ENCODE assay signal across 27 cellular contexts in genomic region chr11:124315052-124315451, GRCh38. TPM values are rescaled to one million over a fixed set of nuclear protein-coding genes. Genes with fewer than 3 reads are reported as not detected.
DNase-seq lines count a peak whose midpoint lies in the region; ATAC-seq and TF ChIP-seq lines count a peak whose summit lies in the region.
"Had no signal": no experiment of that assay in that cellular context is flagged by ENCODE, and none has a peak within 500 bp of the region (broad histone marks: within the 10 kb centered on the region; RNA-seq: fewer than 3 reads in every experiment).

No MANE protein-coding gene starts in this region.

- H3K27ac Mint-ChIP-seq in activated T-helper 17 cell treated with anti-CD3 and anti-CD28 coated beads, Interleukin-2, amount 50 U/mL, for 72 hours = no peak overlapping the region
- H3K27ac Mint-ChIP-seq: activated CD4-positive, alpha-beta memory T cell treated with anti-CD3 and anti-CD28 coated beads, Interleukin-2, amount 10 ng/mL, durations not matched to agents 7 days and 5 days; T-helper 2 cell treated with Interferon-gamma antibody and Interleukin-4, amounts not matched to agents 5 μg/mL and 100 μg/mL, for 36 hours had no signal

- H3K9ac ChIP-seq in fibroblast of lung (ENCODE audit: insufficient read depth, low read length) = no peak overlapping the region

- no peaks in the 10 kb centered on the region for H3K36me3 Mint-ChIP-seq in activated T-helper 17 cell treated with anti-CD3 and anti-CD28 coated beads, Interleukin-2, amount 50 U/mL, for 72 hours (ENCODE audit: low read depth)
- H3K36me3 Mint-ChIP-seq: CD14-positive monocyte had no signal

- H3K4me3 Mint-ChIP-seq in activated T-helper 17 cell treated with anti-CD3 and anti-CD28 coated beads, Interleukin-2, amount 50 U/mL, for 72 hours = no peak overlapping the region
- H3K4me3 Mint-ChIP-seq: activated CD4-positive, alpha-beta memory T cell treated with anti-CD3 and anti-CD28 coated beads, Interleukin-2, amount 10 ng/mL, durations not matched to agents 7 days and 5 days; CD14-positive monocyte; neural crest cell; T-helper 2 cell treated with Interferon-gamma antibody and Interleukin-4, amounts not matched to agents 5 μg/mL and 100 μg/mL, for 36 hours had no signal

- no peaks in the 10 kb centered on the region for H3K79me2 ChIP-seq in fibroblast of lung (ENCODE audit: control insufficient read depth, insufficient read depth, low read length)

- peak; percentile 58; the same call in 2 of the 3 replicates for ATAC-seq in RWPE2 (ENCODE audit: low read depth)
- ATAC-seq in activated T-helper 17 cell treated with anti-CD3 and anti-CD28 coated beads, Interleukin-2, amount 50 U/mL, for 72 hours (replicated peaks) = no peak
- ATAC-seq: mucosa of descending colon, psoas muscle had no signal

- H3K4me1 Mint-ChIP-seq in activated T-helper 17 cell treated with anti-CD3 and anti-CD28 coated beads, Interleukin-2, amount 50 U/mL, for 72 hours = no peaks in the 10 kb centered on the region
- H3K4me1 Mint-ChIP-seq: activated CD4-positive, alpha-beta memory T cell treated with anti-CD3 and anti-CD28 coated beads, Interleukin-2, amount 10 ng/mL, durations not matched to agents 7 days and 5 days; CD14-positive monocyte; neural crest cell had no signal

- peak overlapping the region; percentile 13 for H3K4me2 ChIP-seq in fibroblast of lung (ENCODE audit: extremely low read depth, insufficient read depth, low read length)
- H3K4me2 ChIP-seq: smooth muscle cell had no signal

- no peak overlapping the region for H2AFZ ChIP-seq in fibroblast of lung (ENCODE audit: low read length)

- H3K36me3 ChIP-seq in RWPE2 (ENCODE audit: low read depth) (no peaks in the 10 kb centered on the region), fibroblast of lung (ENCODE audit: control insufficient read depth, insufficient read depth, low read length) (no peaks in the 10 kb centered on the region), uterus (no peaks in the 10 kb centered on the region)
- H3K36me3 ChIP-seq: colonic mucosa, left ventricle myocardium inferior, upper lobe of left lung had no signal

- H3K9me3 ChIP-seq in RWPE2 (ENCODE audit: severe bottlenecking) (no peaks in the 10 kb centered on the region), fibroblast of lung (ENCODE audit: control insufficient read depth, insufficient read depth, low read depth, low read length) (no peaks in the 10 kb centered on the region), uterus (no peaks in the 10 kb centered on the region)
- H3K9me3 ChIP-seq: colonic mucosa, left ventricle myocardium inferior, mucosa of descending colon, psoas muscle, upper lobe of left lung had no signal

- DNase-seq in DMS53 (lab: John Stamatoyannopoulos, UW) (peak; percentile 36), DMS53 treated with DMSO at 0.1 percent for 48 hours (lab: John Stamatoyannopoulos, UW; ENCODE audit: unreplicated experiment) (no peak), RWPE2 (ENCODE audit: low spot score) (no peak), fibroblast of lung (ENCODE audit: low read depth in 2 of 2) (peak; percentile 53 to 66), retinal pigment epithelial cell (ENCODE audit: low read depth) (peak; percentile 30), NCI-H1436 (lab: John Stamatoyannopoulos, UW) (no peak), uterus (no peak)
- DNase-seq: activated CD4-positive, alpha-beta memory T cell treated with anti-CD3 and anti-CD28 coated beads, Interleukin-2, amount 10 ng/mL, durations not matched to agents 7 days and 5 days; activated CD4-positive, CD25-positive, alpha-beta regulatory T cell; activated naive CD4-positive, alpha-beta T cell; anterior cingulate cortex; colonic mucosa; KG1; left ventricle myocardium inferior; mucosa of descending colon; NCI-H1092 treated with DMSO at 0.1 percent for 48 hours; NCI-H526; psoas muscle; stimulated activated CD4-positive, alpha-beta T cell treated with anti-CD3 and anti-CD28 coated beads, Interleukin-4, amount 100 ng/mL, for 4 hours; upper lobe of left lung had no signal

- intact Hi-C loops in uterus (cut with DNase I; ENCODE audit: low total_unique reads) = no loop called here

- H3K27me3 ChIP-seq in RWPE2 (ENCODE audit: insufficient read depth, poor library complexity, severe bottlenecking) (peaks cover 12% of the 10 kb centered on the region), fibroblast of lung (ENCODE audit: control insufficient read depth, insufficient read depth, low read length) (no peaks in the 10 kb centered on the region), uterus (no peaks in the 10 kb centered on the region)
- H3K27me3 ChIP-seq: colonic mucosa, upper lobe of left lung had no signal

- H3K4me1 ChIP-seq in RWPE2 (ENCODE audit: insufficient read depth, poor library complexity, severe bottlenecking) (no peaks in the 10 kb centered on the region), fibroblast of lung (ENCODE audit: control insufficient read depth, extremely low read depth, insufficient read depth, low read length) (no peaks in the 10 kb centered on the region), uterus (no peaks in the 10 kb centered on the region)
- H3K4me1 ChIP-seq: colonic mucosa, left ventricle myocardium inferior, psoas muscle, upper lobe of left lung had no signal

- H3K4me3 ChIP-seq in RWPE2 (ENCODE audit: severe bottlenecking) = no peak overlapping the region
- H3K4me3 ChIP-seq in fibroblast of lung (replicated peaks in 1 of 4; ENCODE audit: control extremely low read depth in 1 of 4, insufficient read depth in 1 of 4, low read depth in 3 of 4, low read length in 4 of 4) = no peak overlapping the region
- no peak overlapping the region for H3K4me3 ChIP-seq in retinal pigment epithelial cell (ENCODE audit: low read length)
- H3K4me3 ChIP-seq in uterus = no peak overlapping the region
- H3K4me3 ChIP-seq: colonic mucosa, left ventricle myocardium inferior, mucosa of descending colon, psoas muscle, smooth muscle cell, upper lobe of left lung had no signal

- no peak for TF ChIP-seq POLR2A in uterus (IDR thresholded peaks at IDR 0.05)

- H3K9me3 Mint-ChIP-seq in activated T-helper 17 cell treated with anti-CD3 and anti-CD28 coated beads, Interleukin-2, amount 50 U/mL, for 72 hours = no peaks in the 10 kb centered on the region
- H3K9me3 Mint-ChIP-seq: activated CD4-positive, alpha-beta memory T cell treated with anti-CD3 and anti-CD28 coated beads, Interleukin-2, amount 10 ng/mL, durations not matched to agents 7 days and 5 days; neural crest cell; T-helper 2 cell treated with Interferon-gamma antibody and Interleukin-4, amounts not matched to agents 5 μg/mL and 100 μg/mL, for 36 hours had no signal

- H3K27me3 Mint-ChIP-seq in activated T-helper 17 cell treated with anti-CD3 and anti-CD28 coated beads, Interleukin-2, amount 50 U/mL, for 72 hours = no peaks in the 10 kb centered on the region
- H3K27me3 Mint-ChIP-seq: activated CD4-positive, alpha-beta memory T cell treated with anti-CD3 and anti-CD28 coated beads, Interleukin-2, amount 10 ng/mL, durations not matched to agents 7 days and 5 days had no signal

- TF ChIP-seq CTCF in RWPE2 (IDR thresholded peaks at IDR 0.05; ENCODE audit: poor library complexity, severe bottlenecking) (no peak), fibroblast of lung (conservative IDR thresholded peaks at IDR 0.05 in 1 of 2, IDR thresholded peaks at IDR 0.05 in 1 of 2; ENCODE audit: low read depth in 1 of 2, low read length in 2 of 2) (no peak), retinal pigment epithelial cell (conservative IDR thresholded peaks at IDR 0.05; ENCODE audit: low read depth, low read length) (no peak), uterus (IDR thresholded peaks at IDR 0.05) (no peak)

- H4K20me1 ChIP-seq in fibroblast of lung (ENCODE audit: control insufficient read depth, extremely low read depth, insufficient read depth, low read length) = no peaks in the 10 kb centered on the region

- no peak overlapping the region for H3K27ac ChIP-seq in RWPE2 (ENCODE audit: poor library complexity, severe bottlenecking)
- H3K27ac ChIP-seq in fibroblast of lung (ENCODE audit: insufficient read depth, low read length) = no peak overlapping the region
- H3K27ac ChIP-seq in uterus = no peak overlapping the region
- H3K27ac ChIP-seq: 22Rv1, colonic mucosa, left ventricle myocardium inferior, psoas muscle, upper lobe of left lung had no signal

RNA-seq across cellular contexts. Expression of gene OR8D1, which starts 1.3 kb away (rescaled TPM):
- total RNA-seq in fibroblast of lung = not detected in 2 replicates
- polyA plus RNA-seq in fibroblast of lung = not detected in 2 replicates
- polyA plus RNA-seq in fibroblast of lung (2012) = not detected in 2 replicates
- not detected in 2 replicates for polyA minus RNA-seq in fibroblast of lung (ENCODE audit: low replicate concordance)
- not detected for total RNA-seq in uterus
- total RNA-seq in activated T-helper 17 cell treated with anti-CD3 and anti-CD28 coated beads, Interleukin-2, amount 50 U/mL, for 72 hours = not detected
- total RNA-seq: activated CD4-positive, alpha-beta memory T cell treated with anti-CD3 and anti-CD28 coated beads, Interleukin-2, amount 10 ng/mL, durations not matched to agents 7 days and 5 days; colonic mucosa; left ventricle myocardium inferior; neural crest cell; OCI-LY7; psoas muscle; smooth muscle cell; upper lobe of left lung had no signal
- polyA plus RNA-seq: CD14-positive monocyte, psoas muscle, smooth muscle cell had no signal

RNA-seq across cellular contexts. Expression of gene OR8D2, which starts 4.9 kb away (rescaled TPM):
- total RNA-seq in fibroblast of lung (not detected in 2 replicates), uterus (not detected)
- polyA plus RNA-seq in fibroblast of lung = not detected in 2 replicates
- polyA plus RNA-seq in fibroblast of lung (2012) = not detected in 2 replicates
- polyA minus RNA-seq in fibroblast of lung (ENCODE audit: low replicate concordance) = not detected in 2 replicates
- total RNA-seq in activated T-helper 17 cell treated with anti-CD3 and anti-CD28 coated beads, Interleukin-2, amount 50 U/mL, for 72 hours = not detected
- total RNA-seq: activated CD4-positive, alpha-beta memory T cell treated with anti-CD3 and anti-CD28 coated beads, Interleukin-2, amount 10 ng/mL, durations not matched to agents 7 days and 5 days; colonic mucosa; left ventricle myocardium inferior; mucosa of descending colon; neural crest cell; OCI-LY7; psoas muscle; smooth muscle cell; upper lobe of left lung had no signal
- polyA plus RNA-seq: CD14-positive monocyte, psoas muscle, smooth muscle cell had no signal

RNA-seq across cellular contexts. Expression of gene OR8G5, which starts 58.9 kb away (rescaled TPM):
- not detected in 2 replicates for total RNA-seq in fibroblast of lung
- polyA plus RNA-seq in fibroblast of lung = not detected in 2 replicates
- not detected in 2 replicates for polyA plus RNA-seq in fibroblast of lung (2012)
- not detected in 2 replicates for polyA minus RNA-seq in fibroblast of lung (ENCODE audit: low replicate concordance)
- not detected for total RNA-seq in uterus
- total RNA-seq in activated T-helper 17 cell treated with anti-CD3 and anti-CD28 coated beads, Interleukin-2, amount 50 U/mL, for 72 hours = not detected
- total RNA-seq: activated CD4-positive, alpha-beta memory T cell treated with anti-CD3 and anti-CD28 coated beads, Interleukin-2, amount 10 ng/mL, durations not matched to agents 7 days and 5 days; colonic mucosa; left ventricle myocardium inferior; mucosa of descending colon; neural crest cell; OCI-LY7; psoas muscle; smooth muscle cell had no signal
- polyA plus RNA-seq: CD14-positive monocyte, psoas muscle, smooth muscle cell had no signal

Comparison
In these comparisons a context has a peak if more than half of its experiments do, and no peak if none do; other contexts are left out.
1. DNase-seq: peak in DMS53 (single experiment), fibroblast of lung (2 of 2) and retinal pigment epithelial cell (single experiment); none in DMS53 treated with DMSO at 0.1 percent for 48 hours (single experiment), RWPE2 (single experiment), NCI-H1436 (single experiment) and uterus (0 of 2).